7 cellular contexts compared by ENCODE assay signal in the genomic region with DNA sequence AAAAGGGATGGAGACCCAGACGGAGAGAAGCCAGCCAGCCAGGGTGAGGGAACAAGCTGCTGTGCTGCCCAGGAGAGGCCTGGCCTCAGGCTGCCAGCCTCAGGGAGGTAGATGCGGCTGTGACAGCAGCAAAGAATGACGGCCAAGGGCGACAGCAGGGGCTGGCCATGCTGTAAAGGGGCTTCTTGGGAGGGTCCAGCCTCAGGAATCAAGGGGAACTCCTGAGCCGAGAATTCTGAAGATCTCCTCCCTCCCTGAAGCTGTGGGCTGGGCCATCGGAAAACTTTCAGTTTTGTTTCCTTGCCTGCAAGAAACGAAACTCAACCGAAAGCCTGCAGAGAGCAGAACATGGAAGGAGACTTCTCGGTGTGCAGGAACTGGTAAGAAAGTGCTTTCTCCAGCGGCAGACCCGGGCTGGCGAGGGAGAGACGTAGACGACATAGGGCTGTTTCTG. TPM values are rescaled to one million over a fixed set of nuclear protein-coding genes. Genes with fewer than 3 reads are reported as not detected.
DNase-seq lines count a peak whose midpoint lies in the region; ATAC-seq and TF ChIP-seq lines count a peak whose summit lies in the region.

A gene with protein sequence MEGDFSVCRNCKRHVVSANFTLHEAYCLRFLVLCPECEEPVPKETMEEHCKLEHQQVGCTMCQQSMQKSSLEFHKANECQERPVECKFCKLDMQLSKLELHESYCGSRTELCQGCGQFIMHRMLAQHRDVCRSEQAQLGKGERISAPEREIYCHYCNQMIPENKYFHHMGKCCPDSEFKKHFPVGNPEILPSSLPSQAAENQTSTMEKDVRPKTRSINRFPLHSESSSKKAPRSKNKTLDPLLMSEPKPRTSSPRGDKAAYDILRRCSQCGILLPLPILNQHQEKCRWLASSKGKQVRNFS (plus strand): TSS at position 316 of the 454 bp plus-strand sequence. CDS start 33 bp downstream, at position 349.

- H3K4me1 Mint-ChIP-seq in brain = peaks cover 28% of the 10 kb centered on the region

- H3K4me1 ChIP-seq in liver (ENCODE audit: control insufficient read depth in 4 of 4, insufficient read depth in 4 of 4, low read length in 3 of 4) = peaks cover 11 to 43% (median 31%) of the 10 kb centered on the region in 4 donors

- intact Hi-C loops in T-helper 1 cell treated with Interleukin-12 subunit alpha and Interleukin-12 subunit beta and Interleukin-4 antibody, amounts not matched to agents 30 ng/mL and 1 ng/mL, for 36 hours (cut with micrococcal nuclease) = loop anchor here (1.0 to 5.0 kb wide), 7 partner anchors 76 to 1173 kb away; a partner anchor contains a TSS

- peak within 1 kb of the TSS in 3 of 5 experiments; percentile 4 to 60 (median 13) for H3K27ac Mint-ChIP-seq in brain

- H3K4me3 Mint-ChIP-seq in brain = peak within 1 kb of the TSS in 3 of 5 experiments; percentile 22 to 79 (median 67)

- peak in 1 of 2 donors; percentile 29 for TF ChIP-seq RAD21 in liver (IDR thresholded peaks at IDR 0.05)

- DNase-seq in stimulated activated CD8-positive, alpha-beta memory T cell treated with anti-CD3 and anti-CD28 coated beads, Interleukin-4, amount 100 ng/mL, for 4 hours (ENCODE audit: low read depth in 2 of 2, low spot score in 1 of 2) = peak; percentile 26 to 44
- DNase-seq in NCI-H2196 treated with DMSO at 0.1 percent for 48 hours (lab: John Stamatoyannopoulos, UW; ENCODE audit: unreplicated experiment) (no peak), HT-29 (ENCODE audit: low spot score) (no peak)

- H3K27ac ChIP-seq in liver (ENCODE audit: low read depth in 1 of 2, low read length in 2 of 2) = peak within 1 kb of the TSS; percentile 92 to 97

- H3K9ac ChIP-seq in liver (ENCODE audit: low read depth in 1 of 2, low read length in 2 of 2) = peak within 1 kb of the TSS; percentile 79 to 89

- WGBS in liver = 3% methylated on average over 14 of the region's 14 CpGs

- H3K36me3 Mint-ChIP-seq in brain = no peaks in the 10 kb centered on the region

- peaks cover 0 to 3% (median 0%) of the 10 kb centered on the region in 5 experiments for H3K9me3 Mint-ChIP-seq in brain

- no peaks in the 10 kb centered on the region for H3K9me3 ChIP-seq in liver (ENCODE audit: control insufficient read depth in 4 of 4, low read length in 3 of 4)

- no peaks in the 10 kb centered on the region for H3K27me3 ChIP-seq in liver (ENCODE audit: control insufficient read depth in 4 of 4, insufficient read depth in 4 of 4, low read length in 3 of 4)

- H3K27me3 Mint-ChIP-seq in brain = peaks cover 8% of the 10 kb centered on the region

- ATAC-seq in GM21786 (IDR thresholded peaks at IDR 0.05; ENCODE audit: unreplicated experiment) = peak; percentile 49

- H3K36me3 ChIP-seq in liver (ENCODE audit: control insufficient read depth in 4 of 4, insufficient read depth in 3 of 4, low read depth in 1 of 4, low read length in 3 of 4) = peaks cover 0 to 21% (median 19%) of the 10 kb centered on the region in 4 donors

- peak within 1 kb of the TSS; percentile 60 to 95 (median 88) for H3K4me3 ChIP-seq in liver (ENCODE audit: low read depth in 1 of 3, low read length in 3 of 3)

- no peak for TF ChIP-seq CTCF in brain (conservative IDR thresholded peaks at IDR 0.05)
- TF ChIP-seq CTCF in liver (IDR thresholded peaks at IDR 0.05; ENCODE audit: low read depth, low read length, missing input control) = no peak

TF ChIP-seq in liver, 16 proteins besides CTCF, POLR2A, EP300 and RAD21:
- TF ChIP-seq SP1 (IDR thresholded peaks at IDR 0.05) (no peak), YY1 (IDR thresholded peaks at IDR 0.05) (peak; percentile 69), TAF1 (conservative IDR thresholded peaks at IDR 0.05) (no peak), HNF4G (IDR thresholded peaks at IDR 0.05) (no peak), EGR1 (IDR thresholded peaks at IDR 0.05; ENCODE audit: low read depth in 2 of 2) (no peak), JUND (IDR thresholded peaks at IDR 0.05) (no peak), FOXA2 (IDR thresholded peaks at IDR 0.05) (no peak), HNF4A (conservative IDR thresholded peaks at IDR 0.05) (no peak), NR2F2 (IDR thresholded peaks at IDR 0.05) (no peak), FOXA1 (IDR thresholded peaks at IDR 0.05) (no peak), RXRA (IDR thresholded peaks at IDR 0.05) (peak in 1 of 2 donors; percentile 6), GABPA (IDR thresholded peaks at IDR 0.05 in 1 of 2, conservative IDR thresholded peaks at IDR 0.05 in 1 of 2) (no peak)
- TF ChIP-seq, protein P1, sequence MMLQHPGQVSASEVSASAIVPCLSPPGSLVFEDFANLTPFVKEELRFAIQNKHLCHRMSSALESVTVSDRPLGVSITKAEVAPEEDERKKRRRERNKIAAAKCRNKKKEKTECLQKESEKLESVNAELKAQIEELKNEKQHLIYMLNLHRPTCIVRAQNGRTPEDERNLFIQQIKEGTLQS (IDR thresholded peaks at IDR 0.05) = no peak
- TF ChIP-seq, protein P2, sequence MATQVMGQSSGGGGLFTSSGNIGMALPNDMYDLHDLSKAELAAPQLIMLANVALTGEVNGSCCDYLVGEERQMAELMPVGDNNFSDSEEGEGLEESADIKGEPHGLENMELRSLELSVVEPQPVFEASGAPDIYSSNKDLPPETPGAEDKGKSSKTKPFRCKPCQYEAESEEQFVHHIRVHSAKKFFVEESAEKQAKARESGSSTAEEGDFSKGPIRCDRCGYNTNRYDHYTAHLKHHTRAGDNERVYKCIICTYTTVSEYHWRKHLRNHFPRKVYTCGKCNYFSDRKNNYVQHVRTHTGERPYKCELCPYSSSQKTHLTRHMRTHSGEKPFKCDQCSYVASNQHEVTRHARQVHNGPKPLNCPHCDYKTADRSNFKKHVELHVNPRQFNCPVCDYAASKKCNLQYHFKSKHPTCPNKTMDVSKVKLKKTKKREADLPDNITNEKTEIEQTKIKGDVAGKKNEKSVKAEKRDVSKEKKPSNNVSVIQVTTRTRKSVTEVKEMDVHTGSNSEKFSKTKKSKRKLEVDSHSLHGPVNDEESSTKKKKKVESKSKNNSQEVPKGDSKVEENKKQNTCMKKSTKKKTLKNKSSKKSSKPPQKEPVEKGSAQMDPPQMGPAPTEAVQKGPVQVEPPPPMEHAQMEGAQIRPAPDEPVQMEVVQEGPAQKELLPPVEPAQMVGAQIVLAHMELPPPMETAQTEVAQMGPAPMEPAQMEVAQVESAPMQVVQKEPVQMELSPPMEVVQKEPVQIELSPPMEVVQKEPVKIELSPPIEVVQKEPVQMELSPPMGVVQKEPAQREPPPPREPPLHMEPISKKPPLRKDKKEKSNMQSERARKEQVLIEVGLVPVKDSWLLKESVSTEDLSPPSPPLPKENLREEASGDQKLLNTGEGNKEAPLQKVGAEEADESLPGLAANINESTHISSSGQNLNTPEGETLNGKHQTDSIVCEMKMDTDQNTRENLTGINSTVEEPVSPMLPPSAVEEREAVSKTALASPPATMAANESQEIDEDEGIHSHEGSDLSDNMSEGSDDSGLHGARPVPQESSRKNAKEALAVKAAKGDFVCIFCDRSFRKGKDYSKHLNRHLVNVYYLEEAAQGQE (IDR thresholded peaks at IDR 0.05) = no peak
- TF ChIP-seq, protein P3, sequence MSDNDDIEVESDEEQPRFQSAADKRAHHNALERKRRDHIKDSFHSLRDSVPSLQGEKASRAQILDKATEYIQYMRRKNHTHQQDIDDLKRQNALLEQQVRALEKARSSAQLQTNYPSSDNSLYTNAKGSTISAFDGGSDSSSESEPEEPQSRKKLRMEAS (IDR thresholded peaks at IDR 0.05) = no peak
- TF ChIP-seq, protein P4, sequence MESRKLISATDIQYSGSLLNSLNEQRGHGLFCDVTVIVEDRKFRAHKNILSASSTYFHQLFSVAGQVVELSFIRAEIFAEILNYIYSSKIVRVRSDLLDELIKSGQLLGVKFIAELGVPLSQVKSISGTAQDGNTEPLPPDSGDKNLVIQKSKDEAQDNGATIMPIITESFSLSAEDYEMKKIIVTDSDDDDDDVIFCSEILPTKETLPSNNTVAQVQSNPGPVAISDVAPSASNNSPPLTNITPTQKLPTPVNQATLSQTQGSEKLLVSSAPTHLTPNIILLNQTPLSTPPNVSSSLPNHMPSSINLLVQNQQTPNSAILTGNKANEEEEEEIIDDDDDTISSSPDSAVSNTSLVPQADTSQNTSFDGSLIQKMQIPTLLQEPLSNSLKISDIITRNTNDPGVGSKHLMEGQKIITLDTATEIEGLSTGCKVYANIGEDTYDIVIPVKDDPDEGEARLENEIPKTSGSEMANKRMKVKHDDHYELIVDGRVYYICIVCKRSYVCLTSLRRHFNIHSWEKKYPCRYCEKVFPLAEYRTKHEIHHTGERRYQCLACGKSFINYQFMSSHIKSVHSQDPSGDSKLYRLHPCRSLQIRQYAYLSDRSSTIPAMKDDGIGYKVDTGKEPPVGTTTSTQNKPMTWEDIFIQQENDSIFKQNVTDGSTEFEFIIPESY (IDR thresholded peaks at IDR 0.05) = no peak

RNA-seq across cellular contexts. Expression of the gene that starts here (rescaled TPM):
- total RNA-seq in T-helper 1 cell treated with Interleukin-12 subunit alpha and Interleukin-12 subunit beta and Interleukin-4 antibody, amounts not matched to agents 30 ng/mL and 1 ng/mL, for 36 hours = 432 and 434 TPM in 2 replicates
- 1.8 TPM for polyA plus RNA-seq in brain (ENCODE audit: insufficient read depth, low read depth, low replicate concordance)
- total RNA-seq in liver = 10 to 100 TPM in 1 of 2 donors, 1 to 10 TPM in 1; 6.7 to 33.9 TPM
- polyA plus RNA-seq in liver = 10 to 100 TPM; 18.3 to 20.2 TPM
- total RNA-seq in HT-29 (2014; rRNA removed; shearing (Covaris generic)) = 1.5 and 2.2 TPM in 2 replicates

Comparison
In these comparisons a context has a peak if more than half of its experiments do, and no peak if none do; other contexts are left out.
1. RNA of the gene that starts here (total RNA-seq): 432 to 434 TPM in T-helper 1 cell treated with Interleukin-12 subunit alpha and Interleukin-12 subunit beta and Interleukin-4 antibody, amounts not matched to agents 30 ng/mL and 1 ng/mL, for 36 hours; 6.7 to 33.9 TPM in liver and 1.5 to 2.2 TPM in HT-29; every median in the first group is over 10 times any median in the second.
2. DNase-seq: peak in stimulated activated CD8-positive, alpha-beta memory T cell treated with anti-CD3 and anti-CD28 coated beads, Interleukin-4, amount 100 ng/mL, for 4 hours (2 of 2); none in NCI-H2196 treated with DMSO at 0.1 percent for 48 hours (single experiment) and HT-29 (single experiment).